ENCODE assay signal across 8 cellular contexts in the genomic region with DNA sequence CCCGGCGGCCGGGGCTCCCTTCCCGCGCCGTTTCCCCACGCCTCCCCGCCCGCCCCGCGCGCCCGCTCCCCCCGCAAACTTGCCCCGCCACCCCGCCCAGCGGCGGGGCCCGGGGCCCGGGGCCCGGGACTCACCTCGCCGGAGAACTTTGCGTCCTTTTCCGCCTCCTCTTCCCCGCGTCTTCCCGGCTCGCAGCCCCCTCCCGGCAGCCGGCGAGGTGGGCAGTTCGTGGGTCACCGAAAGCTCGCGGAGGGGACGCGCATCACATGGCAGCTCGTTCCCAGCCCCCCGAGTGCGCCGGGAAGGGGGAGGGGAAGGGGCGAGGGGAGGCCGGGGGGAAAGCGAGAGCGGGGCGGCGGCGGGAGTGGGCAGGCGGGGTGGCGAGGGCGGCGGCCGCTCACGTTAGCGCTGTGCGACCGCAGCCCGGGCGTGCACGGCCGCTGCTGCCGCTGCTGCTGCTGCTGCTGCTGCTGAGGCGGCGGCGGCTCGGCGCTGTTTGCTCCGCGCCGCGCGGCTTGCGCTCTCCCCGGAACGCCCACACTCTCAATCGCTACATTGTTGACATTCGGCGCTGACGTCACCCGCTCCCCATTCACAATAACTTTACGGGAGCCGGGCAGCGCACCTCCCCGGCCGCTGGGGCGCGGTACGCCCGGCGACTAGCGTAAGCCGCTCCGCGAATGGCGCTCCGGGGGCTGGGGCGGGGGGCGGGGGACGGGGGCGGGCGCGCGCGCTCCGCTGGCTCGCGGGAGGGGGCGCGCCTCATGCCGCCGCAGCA. TPM values are rescaled to one million over a fixed set of nuclear protein-coding genes. Genes with fewer than 3 reads are reported as not detected.
DNase-seq lines count a peak whose midpoint lies in the region; ATAC-seq and TF ChIP-seq lines count a peak whose summit lies in the region.

A gene (minus strand): TSS at position 498 of the 778 bp plus-strand sequence. CDS start 287,999 bp downstream, outside the sequence.

- no peaks in the 10 kb centered on the region for H3K79me2 ChIP-seq in ACC112 (ENCODE audit: control insufficient read depth, insufficient read depth, low read length, unreplicated experiment)

- H3K9ac ChIP-seq in duodenal mucosa (ENCODE audit: low read depth in 1 of 2, low read length in 2 of 2) = peak within 1 kb of the TSS; percentile 39 to 66

- H3K4me1 ChIP-seq in ACC112 (ENCODE audit: control insufficient read depth, insufficient read depth, low read length, unreplicated experiment) (no peaks in the 10 kb centered on the region), duodenal mucosa (ENCODE audit: control insufficient read depth in 1 of 2, insufficient read depth in 2 of 2, low read length in 2 of 2) (peaks cover 0 to 4% of the 10 kb centered on the region in 2 donors)

- intact Hi-C loops in lower leg skin (cut with DNase I; ENCODE audit: low total_unique reads) = no loop called here

- peak in 1 of 2 donors; percentile 51 for TF ChIP-seq POLR2A in lower leg skin (IDR thresholded peaks at IDR 0.05)

- DNase-seq in NCI-H510A treated with DMSO at 0.1 percent for 48 hours (lab: John Stamatoyannopoulos, UW) (peak; percentile 74), lower leg skin (ENCODE audit: low spot score in 2 of 2) (peak; percentile 89 to 97)
- DNase-seq in activated CD4-positive, alpha-beta T cell treated with anti-CD3 and anti-CD28 coated beads, Interleukin-2, amount 50 U/mL, for 48 hours = peak; percentile 94 to 97
- DNase-seq in stimulated activated CD4-positive, alpha-beta T cell treated with anti-CD3 and anti-CD28 coated beads, Interleukin-4, amount 100 ng/mL, for 24 hours = peak; percentile 95

- H3K36me3 ChIP-seq in ACC112 (ENCODE audit: insufficient read depth, low read length) (no peaks in the 10 kb centered on the region), duodenal mucosa (ENCODE audit: control insufficient read depth in 1 of 2, insufficient read depth in 2 of 2, low read length in 2 of 2) (no peaks in the 10 kb centered on the region)

- peak; percentile 67 for ATAC-seq in GM19023 (IDR thresholded peaks at IDR 0.05; ENCODE audit: unreplicated experiment)
- ATAC-seq in HG03354 (IDR thresholded peaks at IDR 0.05; ENCODE audit: poor library complexity, severe bottlenecking, unreplicated experiment) = peak; percentile 74

- TF ChIP-seq CTCF in lower leg skin (IDR thresholded peaks at IDR 0.05) = no peak

- H3K27ac ChIP-seq in ACC112 (ENCODE audit: low read depth, low read length) = no peak within 1 kb of the TSS
- peak within 1 kb of the TSS; percentile 32 for H3K27ac ChIP-seq in duodenal mucosa (ENCODE audit: low read depth, low read length)

- peak within 1 kb of the TSS; percentile 75 for H3K4me3 ChIP-seq in ACC112 (ENCODE audit: low read depth, low read length)
- peak within 1 kb of the TSS; percentile 59 to 70 for H3K4me3 ChIP-seq in duodenal mucosa (ENCODE audit: low read depth in 1 of 2, low read length in 2 of 2)
- H3K4me3 ChIP-seq in lower leg skin (ENCODE audit: low read depth, poor library complexity, severe bottlenecking) = peak within 1 kb of the TSS; percentile 82

- H3K27me3 ChIP-seq in ACC112 (ENCODE audit: insufficient read depth, low read length) (peaks cover 72% of the 10 kb centered on the region), duodenal mucosa (ENCODE audit: control insufficient read depth in 1 of 2, insufficient read depth in 2 of 2, low read length in 2 of 2) (peaks cover 52 to 58% of the 10 kb centered on the region in 2 donors)

- H3K9me3 ChIP-seq in duodenal mucosa (ENCODE audit: control insufficient read depth in 1 of 2, low read length in 2 of 2) = no peaks in the 10 kb centered on the region

- WGBS in lower leg skin, 2 donors = 0% methylated on average over 48 to 56 of the region's 112 CpGs

- H2AFZ ChIP-seq in ACC112 (ENCODE audit: low read length, unreplicated experiment) = peak within 1 kb of the TSS; percentile 73

RNA-seq across cellular contexts. Expression of the gene that starts here (rescaled TPM):
- total RNA-seq in lower leg skin = 10 to 100 TPM in 2 of 4 donors, 1 to 10 TPM in 2; 9.3 to 34.5 (median 11.1) TPM
